16 cellular contexts compared by ENCODE assay signal in the genomic region with DNA sequence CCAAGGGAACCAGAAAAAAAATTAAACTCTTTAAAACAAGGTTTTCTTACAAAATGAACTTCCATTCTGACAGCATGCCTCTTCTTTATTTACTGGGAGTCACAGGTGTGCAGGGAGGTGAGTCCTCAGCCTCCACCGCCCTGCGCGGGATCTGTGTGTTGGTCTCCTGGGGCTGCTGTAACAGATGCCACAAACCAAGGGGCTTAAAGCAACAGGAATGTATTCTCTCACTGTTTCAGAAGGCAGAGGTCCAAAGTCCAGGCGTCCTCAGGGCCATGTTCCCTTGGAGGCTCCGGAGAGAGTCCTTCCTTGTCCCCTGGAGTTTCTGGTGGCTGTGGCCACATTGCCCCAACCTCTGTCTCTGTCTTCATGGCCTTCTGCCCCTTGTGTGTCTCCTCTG.
DNase-seq lines count a peak whose midpoint lies in the region; ATAC-seq and TF ChIP-seq lines count a peak whose summit lies in the region.
"Had no signal": no experiment of that assay in that cellular context is flagged by ENCODE, and none has a peak within 500 bp of the region (broad histone marks: within the 10 kb centered on the region; RNA-seq: fewer than 3 reads in every experiment).

No MANE protein-coding gene starts in this region.

- H3K9me3 ChIP-seq in right atrium auricular region (no peaks in the 10 kb centered on the region), mucosa of descending colon (no peaks in the 10 kb centered on the region)
- H3K9me3 ChIP-seq: HAP-1 had no signal

- no peak for TF ChIP-seq CTCF in right atrium auricular region (IDR thresholded peaks at IDR 0.05)
- no peak for TF ChIP-seq CTCF in mucosa of descending colon (IDR thresholded peaks at IDR 0.05)

- no peaks in the 10 kb centered on the region for H3K27me3 Mint-ChIP-seq in activated T-helper 2 cell treated with anti-CD3 and anti-CD28 coated beads, Interferon-gamma antibody, Interleukin-2, Interleukin-4, amounts not matched to agents 10 μg/mL and 5 μg/mL and 100 μg/mL, durations not matched to agents 14 hours and 24 hours and 36 hours (ENCODE audit: low read depth)

- DNase-seq in right atrium auricular region (ENCODE audit: low spot score) (peak; percentile 26), Right ventricle myocardium superior (no peak), NCI-H2171 treated with DMSO at 0.1 percent for 48 hours (lab: John Stamatoyannopoulos, UW) (peak; percentile 85), NCI-H2107 treated with DMSO at 0.1 percent for 48 hours (lab: John Stamatoyannopoulos, UW; ENCODE audit: unreplicated experiment) (no peak), NCI-H187 treated with DMSO at 0.1 percent for 48 hours (lab: John Stamatoyannopoulos, UW) (no peak), EL (no peak), mucosa of descending colon (no peak)
- DNase-seq in activated T-helper 2 cell treated with anti-CD3 and anti-CD28 coated beads, Interferon-gamma antibody, Interleukin-2, Interleukin-4, amounts not matched to agents 10 μg/mL and 5 μg/mL and 100 μg/mL, durations not matched to agents 14 hours and 24 hours and 36 hours (ENCODE audit: low spot score), result peak; percentile 2
- DNase-seq: 8988T, COR-L47, DMS153, DMS79 treated with DMSO at 0.1 percent for 48 hours, GF-D8 had no signal

- intact Hi-C loops in Right ventricle myocardium superior (cut with DNase I), result no loop called here
- intact Hi-C loops in activated T-helper 2 cell treated with anti-CD3 and anti-CD28 coated beads, Interferon-gamma antibody, Interleukin-2, Interleukin-4, amounts not matched to agents 10 μg/mL and 5 μg/mL and 100 μg/mL, durations not matched to agents 14 hours and 24 hours and 36 hours (cut with micrococcal nuclease), result no loop called here
- intact Hi-C loops in mucosa of descending colon (cut with DNase I, micrococcal nuclease), result no loop called here

- H3K4me1 Mint-ChIP-seq in activated T-helper 2 cell treated with anti-CD3 and anti-CD28 coated beads, Interferon-gamma antibody, Interleukin-2, Interleukin-4, amounts not matched to agents 10 μg/mL and 5 μg/mL and 100 μg/mL, durations not matched to agents 14 hours and 24 hours and 36 hours (ENCODE audit: low read depth), result no peaks in the 10 kb centered on the region
- H3K4me1 Mint-ChIP-seq: CD14-positive monocyte had no signal

- no peaks in the 10 kb centered on the region for H3K9me3 Mint-ChIP-seq in activated T-helper 2 cell treated with anti-CD3 and anti-CD28 coated beads, Interferon-gamma antibody, Interleukin-2, Interleukin-4, amounts not matched to agents 10 μg/mL and 5 μg/mL and 100 μg/mL, durations not matched to agents 14 hours and 24 hours and 36 hours
- H3K9me3 Mint-ChIP-seq: CD8-positive, alpha-beta T cell had no signal

- no peak for ATAC-seq in Right ventricle myocardium superior (ENCODE audit: poor library complexity)
- ATAC-seq in mucosa of descending colon, result no peak
- ATAC-seq: CD8-positive, alpha-beta T cell had no signal

- H3K27ac ChIP-seq in right atrium auricular region, result no peak overlapping the region

- H3K4me3 ChIP-seq in right atrium auricular region (no peak overlapping the region), mucosa of descending colon (no peak overlapping the region)
- H3K4me3 ChIP-seq: HAP-1 had no signal

- H3K36me3 ChIP-seq in right atrium auricular region (no peaks in the 10 kb centered on the region), mucosa of descending colon (ENCODE audit: low read depth) (no peaks in the 10 kb centered on the region)
- H3K36me3 ChIP-seq: HAP-1 had no signal

- no peaks in the 10 kb centered on the region for H3K36me3 Mint-ChIP-seq in activated T-helper 2 cell treated with anti-CD3 and anti-CD28 coated beads, Interferon-gamma antibody, Interleukin-2, Interleukin-4, amounts not matched to agents 10 μg/mL and 5 μg/mL and 100 μg/mL, durations not matched to agents 14 hours and 24 hours and 36 hours (ENCODE audit: low read depth)
- H3K36me3 Mint-ChIP-seq: CD14-positive monocyte; CD8-positive, alpha-beta T cell had no signal

- no peaks in the 10 kb centered on the region for H3K4me1 ChIP-seq in right atrium auricular region
- H3K4me1 ChIP-seq in mucosa of descending colon (ENCODE audit: low read depth), result no peaks in the 10 kb centered on the region
- H3K4me1 ChIP-seq: HAP-1 had no signal

- H3K27ac Mint-ChIP-seq in activated T-helper 2 cell treated with anti-CD3 and anti-CD28 coated beads, Interferon-gamma antibody, Interleukin-2, Interleukin-4, amounts not matched to agents 10 μg/mL and 5 μg/mL and 100 μg/mL, durations not matched to agents 14 hours and 24 hours and 36 hours, result no peak overlapping the region
- H3K27ac Mint-ChIP-seq: CD14-positive monocyte; CD8-positive, alpha-beta T cell had no signal

- H3K4me3 Mint-ChIP-seq in activated T-helper 2 cell treated with anti-CD3 and anti-CD28 coated beads, Interferon-gamma antibody, Interleukin-2, Interleukin-4, amounts not matched to agents 10 μg/mL and 5 μg/mL and 100 μg/mL, durations not matched to agents 14 hours and 24 hours and 36 hours (ENCODE audit: low read depth), result no peak overlapping the region
- H3K4me3 Mint-ChIP-seq: CD14-positive monocyte; CD8-positive, alpha-beta T cell had no signal

- no peaks in the 10 kb centered on the region for H3K27me3 ChIP-seq in right atrium auricular region

Comparison
In these comparisons a context has a peak if more than half of its experiments do, and no peak if none do; other contexts are left out.
1. DNase-seq: peak in right atrium auricular region (single experiment), NCI-H2171 treated with DMSO at 0.1 percent for 48 hours (single experiment) and activated T-helper 2 cell treated with anti-CD3 and anti-CD28 coated beads, Interferon-gamma antibody, Interleukin-2, Interleukin-4, amounts not matched to agents 10 μg/mL and 5 μg/mL and 100 μg/mL, durations not matched to agents 14 hours and 24 hours and 36 hours (single experiment); none in Right ventricle myocardium superior (single experiment), NCI-H2107 treated with DMSO at 0.1 percent for 48 hours (single experiment), NCI-H187 treated with DMSO at 0.1 percent for 48 hours (single experiment), EL (single experiment) and mucosa of descending colon (0 of 3).